Comparison of ENCODE assay signal across 25 cellular contexts in genomic region chr10:130747946-130748345, GRCh38.
DNase-seq lines count a peak whose midpoint lies in the region; ATAC-seq and TF ChIP-seq lines count a peak whose summit lies in the region.
"Had no signal": no experiment of that assay in that cellular context is flagged by ENCODE, and none has a peak within 500 bp of the region (broad histone marks: within the 10 kb centered on the region; RNA-seq: fewer than 3 reads in every experiment).

No MANE protein-coding gene starts in this region.

- DNase-seq in activated effector memory CD4-positive, alpha-beta T cell treated with anti-CD3 and anti-CD28 coated beads, Interleukin-2, amount 50 U/mL, for 16 hours: peak; percentile 8
- no peak for DNase-seq in activated effector memory CD4-positive, alpha-beta T cell treated with Interleukin-2 at 50 U/mL for 16 hours
- DNase-seq in islet precursor cell: peak; percentile 23
- peak; percentile 10 for DNase-seq in sciatic nerve (ENCODE audit: low spot score)
- peak; percentile 38 for DNase-seq in upper lobe of right lung
- DNase-seq in UCSD-AML1 (lab: John Stamatoyannopoulos, UW; ENCODE audit: unreplicated experiment): no peak
- DNase-seq in NCI-H1417 treated with DMSO at 0.1 percent for 48 hours (lab: John Stamatoyannopoulos, UW): no peak
- DNase-seq in medulla oblongata (ENCODE audit: extremely low spot score): no peak
- DNase-seq: ACHN; BE2C; CD4-positive, CD25-positive, alpha-beta regulatory T cell; GOT3; HCEC 1CT; Kasumi-1; NCI-H1092 treated with DMSO at 0.1 percent for 48 hours; NCI-H1436 treated with DMSO at 0.1 percent for 48 hours; NCI-H187 treated with DMSO at 0.1 percent for 48 hours; NCI-H2171 treated with DMSO at 0.1 percent for 48 hours; NCI-H446 treated with DMSO at 0.1 percent for 48 hours; NCI-H69; SIG-M5 had no signal

- no peak for TF ChIP-seq CTCF in upper lobe of right lung (IDR thresholded peaks at IDR 0.05)

- ATAC-seq in sciatic nerve (no peak), upper lobe of right lung (no peak)
- ATAC-seq: K562, Panc1 had no signal

- H3K27ac ChIP-seq in upper lobe of right lung: no peak overlapping the region
- H3K27ac ChIP-seq: 22Rv1 had no signal

- H3K27me3 ChIP-seq in upper lobe of right lung: peaks cover 15% of the 10 kb centered on the region
- H3K27me3 ChIP-seq: BE2C had no signal

- no peak overlapping the region for H3K4me3 ChIP-seq in upper lobe of right lung
- H3K4me3 ChIP-seq: K562, SK-N-MC had no signal

- no peaks in the 10 kb centered on the region for H3K4me1 ChIP-seq in upper lobe of right lung
- H3K4me1 ChIP-seq: BE2C had no signal

- intact Hi-C loops in sciatic nerve (cut with DNase I) (no loop called here), upper lobe of right lung (cut with DNase I) (no loop called here)

- H3K9me3 ChIP-seq in upper lobe of right lung: no peaks in the 10 kb centered on the region
- H3K9me3 ChIP-seq: BE2C had no signal

- H3K36me3 ChIP-seq in upper lobe of right lung: no peaks in the 10 kb centered on the region
- H3K36me3 ChIP-seq: BE2C had no signal

Comparison
In these comparisons a context has a peak if more than half of its experiments do, and no peak if none do; other contexts are left out.
1. DNase-seq: peak in activated effector memory CD4-positive, alpha-beta T cell treated with anti-CD3 and anti-CD28 coated beads, Interleukin-2, amount 50 U/mL, for 16 hours (single experiment), islet precursor cell (single experiment), sciatic nerve (single experiment) and upper lobe of right lung (single experiment); none in activated effector memory CD4-positive, alpha-beta T cell treated with Interleukin-2 at 50 U/mL for 16 hours (single experiment), UCSD-AML1 (single experiment), NCI-H1417 treated with DMSO at 0.1 percent for 48 hours (single experiment) and medulla oblongata (single experiment).